Comparison of ENCODE assay signal across 20 cellular contexts in genomic region chr15:67070892-67071664, GRCh38. TPM values are rescaled to one million over a fixed set of nuclear protein-coding genes. Genes with fewer than 3 reads are reported as not detected.
DNase-seq lines count a peak whose midpoint lies in the region; ATAC-seq, FAIRE-seq and TF ChIP-seq lines count a peak whose summit lies in the region.
"Had no signal": no experiment of that assay in that cellular context is flagged by ENCODE, and none has a peak within 500 bp of the region (broad histone marks: within the 10 kb centered on the region; RNA-seq: fewer than 3 reads in every experiment).

No MANE protein-coding gene starts in this region.

- no peak for TF ChIP-seq POLR2A in GM12878 (IDR thresholded peaks at IDR 0.05; ENCODE audit: low read depth, low read length)

- H3F3A ChIP-seq in Loucy (ENCODE audit: low read depth) = no peaks in the 10 kb centered on the region

- CTCF ChIA-PET in GM12878 (lab: Yijun Ruan, JAX) = interaction anchor here (0.7 to 4.7 kb wide), 7 partner anchors 9 to 170 kb away, joined by 3 to 57 read pairs (median 3); no protein-coding TSS in a partner anchor
- CTCF ChIA-PET in activated CD8-positive, alpha-beta T cell treated with anti-CD3 and anti-CD28 coated beads, Interleukin-2, amount 10 ng/mL, durations not matched to agents 7 days and 5 days (lab: Charles Lee) = interaction anchor here (0.6 to 3.6 kb wide), 6 partner anchors 10 to 233 kb away, joined by 3 to 22 read pairs (median 4); no protein-coding TSS in a partner anchor

- peak overlapping the region; percentile 69 for H3K4me3 Mint-ChIP-seq in T-helper 1 cell treated with Interleukin-12 subunit alpha and Interleukin-12 subunit beta and Interleukin-4 antibody, amounts not matched to agents 30 μg/mL and 1 μg/mL, for 36 hours
- H3K4me3 Mint-ChIP-seq in activated CD8-positive, alpha-beta T cell treated with anti-CD3 and anti-CD28 coated beads, Interleukin-2, amount 10 ng/mL, durations not matched to agents 7 days and 5 days = no peak overlapping the region
- H3K4me3 Mint-ChIP-seq: stimulated activated naive B cell treated with anti-CD40 and anti-IgM and Interleukin-4, amounts not matched to agents 10 μg/mL and 1 μg/mL and 100 μg/mL, for 72 hours; type B pancreatic cell had no signal

- 96% methylated on average over 9 of the region's 9 CpGs for WGBS in GM12878 (ENCODE audit: insufficient coverage, insufficient replicate concordance, low lambda C conversion rate, missing lambda C conversion rate)

- no peak for TF ChIP-seq RAD21 in GM12878 (IDR thresholded peaks at IDR 0.05; ENCODE audit: insufficient read depth, low read depth, low read length)

- H3K9me3 ChIP-seq in Loucy (ENCODE audit: insufficient read depth, low read depth, low read length) = no peaks in the 10 kb centered on the region
- no peaks in the 10 kb centered on the region for H3K9me3 ChIP-seq in GM12878 (replicated peaks; ENCODE audit: control insufficient read depth, insufficient read depth, low read length)
- H3K9me3 ChIP-seq: spleen had no signal

- in situ Hi-C loops in GM12878 (cut with MboI) = no loop called here

- TSS peak; percentile 1 for BruUV-seq in GM12878 (replicated peaks; lab: Mats Ljungman, UMichigan)

- no peaks in the 10 kb centered on the region for H3K27me3 Mint-ChIP-seq in T-helper 1 cell treated with Interleukin-12 subunit alpha and Interleukin-12 subunit beta and Interleukin-4 antibody, amounts not matched to agents 30 μg/mL and 1 μg/mL, for 36 hours (ENCODE audit: low read depth)
- no peaks in the 10 kb centered on the region for H3K27me3 Mint-ChIP-seq in activated CD8-positive, alpha-beta T cell treated with anti-CD3 and anti-CD28 coated beads, Interleukin-2, amount 10 ng/mL, durations not matched to agents 7 days and 5 days (ENCODE audit: low read depth)
- H3K27me3 Mint-ChIP-seq: activated naive CD4-positive, alpha-beta T cell treated with anti-CD3 and anti-CD28 coated beads, Interleukin-2, amount 10 ng/mL, durations not matched to agents 7 days and 5 days; stimulated activated naive B cell treated with anti-CD40 and anti-IgM and Interleukin-4, amounts not matched to agents 10 μg/mL and 1 μg/mL and 100 μg/mL, for 72 hours; type B pancreatic cell had no signal

- H2AFZ ChIP-seq in Loucy (ENCODE audit: low read length) = no peak overlapping the region
- H2AFZ ChIP-seq in GM12878 (ENCODE audit: control insufficient read depth, low read depth, low read length) = no peak overlapping the region

- ATAC-seq in GM12878 (no peak), GM21576 (IDR thresholded peaks at IDR 0.05; ENCODE audit: unreplicated experiment) (no peak)
- ATAC-seq in activated CD8-positive, alpha-beta T cell treated with anti-CD3 and anti-CD28 coated beads, Interleukin-2, amount 10 ng/mL, durations not matched to agents 7 days and 5 days = no peak
- ATAC-seq: K562; stimulated activated naive B cell treated with anti-CD40 and anti-IgM and Interleukin-4, amounts not matched to agents 10 μg/mL and 1 μg/mL and 100 μg/mL, for 72 hours had no signal

- peaks cover 70% of the 10 kb centered on the region for H4K20me1 ChIP-seq in Loucy (ENCODE audit: insufficient read depth, low read length, poor library complexity, severe bottlenecking)
- H4K20me1 ChIP-seq in GM12878 (ENCODE audit: control insufficient read depth, insufficient read depth) = peaks cover 2% of the 10 kb centered on the region; the same call in 1 of the 2 replicates

- no peak overlapping the region; the same call in 1 of the 2 replicates for H3K27ac ChIP-seq in GM12878 (ENCODE audit: control insufficient read depth, insufficient read depth)
- H3K27ac ChIP-seq: brain microvascular endothelial cell, spleen had no signal

- H3K4me2 ChIP-seq in Loucy (ENCODE audit: low read depth, low read length, poor library complexity, severe bottlenecking) (peak overlapping the region; percentile 98), GM12878 (ENCODE audit: control insufficient read depth, insufficient read depth) (peak overlapping the region; percentile 42; the same call in 1 of the 2 replicates)

- RAD21 ChIA-PET in GM12878 (lab: Charles Lee; ENCODE audit: unreplicated experiment) = interaction anchor here (0.6 to 8.4 kb wide), 12 partner anchors 10 to 472 kb away, joined by 3 to 215 read pairs (median 5); partner anchors contain the start of gene MAP2K5

- H3K27ac Mint-ChIP-seq in T-helper 1 cell treated with Interleukin-12 subunit alpha and Interleukin-12 subunit beta and Interleukin-4 antibody, amounts not matched to agents 30 μg/mL and 1 μg/mL, for 36 hours = peak overlapping the region; percentile 47
- no peak overlapping the region for H3K27ac Mint-ChIP-seq in activated CD8-positive, alpha-beta T cell treated with anti-CD3 and anti-CD28 coated beads, Interleukin-2, amount 10 ng/mL, durations not matched to agents 7 days and 5 days

- no peak for TF ChIP-seq EP300 in GM12878 (IDR thresholded peaks at IDR 0.05; ENCODE audit: borderline replicate concordance in 1 of 2, control insufficient read depth in 1 of 2, low read depth in 2 of 2, low read length in 2 of 2)

- no peaks in the 10 kb centered on the region for H3K9me2 ChIP-seq in Loucy (replicated peaks; ENCODE audit: low read depth, low read length)

- H3K9ac ChIP-seq in Loucy (ENCODE audit: low read depth, low read length, poor library complexity, severe bottlenecking) = peak overlapping the region; percentile 97
- no peak overlapping the region for H3K9ac ChIP-seq in GM12878 (ENCODE audit: control insufficient read depth, insufficient read depth, low read length)

- H3K4me1 Mint-ChIP-seq in T-helper 1 cell treated with Interleukin-12 subunit alpha and Interleukin-12 subunit beta and Interleukin-4 antibody, amounts not matched to agents 30 μg/mL and 1 μg/mL, for 36 hours (ENCODE audit: low read depth) = peaks cover 71% of the 10 kb centered on the region
- H3K4me1 Mint-ChIP-seq in activated CD8-positive, alpha-beta T cell treated with anti-CD3 and anti-CD28 coated beads, Interleukin-2, amount 10 ng/mL, durations not matched to agents 7 days and 5 days (ENCODE audit: low read depth) = peaks cover 86% of the 10 kb centered on the region

- DNase-seq in T-helper 1 cell (no peak), GM12878 (ENCODE audit: low read depth, low spot score) (no peak), posterior vena cava (ENCODE audit: low spot score) (peak; percentile 41), DMS53 treated with DMSO at 0.1 percent for 48 hours (lab: John Stamatoyannopoulos, UW; ENCODE audit: unreplicated experiment) (no peak)
- no peak for DNase-seq in activated CD8-positive, alpha-beta T cell treated with anti-CD3 and anti-CD28 coated beads, Interleukin-2, amount 10 ng/mL, durations not matched to agents 7 days and 5 days
- DNase-seq: 8988T; activated naive CD4-positive, alpha-beta T cell treated with anti-CD3 and anti-CD28 coated beads, Interleukin-2, amount 10 ng/mL, durations not matched to agents 7 days and 5 days; brain microvascular endothelial cell; head of caudate nucleus; NCI-H1092; NCI-H2081 treated with DMSO at 0.1 percent for 48 hours; NCI-H526 treated with DMSO at 0.1 percent for 48 hours; spleen; stimulated activated naive B cell treated with anti-CD40 and anti-IgM and Interleukin-4, amounts not matched to agents 10 μg/mL and 1 μg/mL and 100 μg/mL, for 72 hours had no signal

- peaks cover 68% of the 10 kb centered on the region for H3K36me3 Mint-ChIP-seq in T-helper 1 cell treated with Interleukin-12 subunit alpha and Interleukin-12 subunit beta and Interleukin-4 antibody, amounts not matched to agents 30 μg/mL and 1 μg/mL, for 36 hours (ENCODE audit: low read depth)
- peaks cover 52% of the 10 kb centered on the region for H3K36me3 Mint-ChIP-seq in activated CD8-positive, alpha-beta T cell treated with anti-CD3 and anti-CD28 coated beads, Interleukin-2, amount 10 ng/mL, durations not matched to agents 7 days and 5 days (ENCODE audit: low read depth)

- POLR2A ChIA-PET in GM12878 (lab: Charles Lee) = interaction anchor here (0.6 to 7.6 kb wide), 5 partner anchors 9 to 672 kb away, joined by 3 to 69 read pairs (median 4); no protein-coding TSS in a partner anchor
- POLR2A ChIA-PET in activated CD8-positive, alpha-beta T cell treated with anti-CD3 and anti-CD28 coated beads, Interleukin-2, amount 10 ng/mL, durations not matched to agents 7 days and 5 days (lab: Charles Lee) = interaction anchor here (1.4 to 9.8 kb wide), 3 partner anchors 12 to 32 kb away, joined by 4 to 124 read pairs (median 74); no protein-coding TSS in a partner anchor

- SMC1A ChIA-PET in GM12878 (lab: Charles Lee; ENCODE audit: uncharacterized antibody, unreplicated experiment) = interaction anchor here (0.8 to 9.8 kb wide), 12 partner anchors 12 to 130 kb away, joined by 3 to 192 read pairs (median 4); no protein-coding TSS in a partner anchor

- H3K4me3 ChIP-seq in Loucy (ENCODE audit: low read length, poor library complexity, severe bottlenecking) (peak overlapping the region; percentile 95), GM12878 (no peak overlapping the region)
- H3K4me3 ChIP-seq: K562, spleen had no signal

- no peak for FAIRE-seq in GM12878 (lab: Jason Lieb, UNC)
- FAIRE-seq: islet of Langerhans, K562 had no signal

- H3K4me1 ChIP-seq in Loucy (ENCODE audit: insufficient read depth, low read length, poor library complexity, severe bottlenecking) = peaks cover 76% of the 10 kb centered on the region
- H3K4me1 ChIP-seq in GM12878 (ENCODE audit: control insufficient read depth, insufficient read depth, low read length) = peaks cover 60% of the 10 kb centered on the region

- H3K9me3 Mint-ChIP-seq in T-helper 1 cell treated with Interleukin-12 subunit alpha and Interleukin-12 subunit beta and Interleukin-4 antibody, amounts not matched to agents 30 μg/mL and 1 μg/mL, for 36 hours = no peaks in the 10 kb centered on the region
- no peaks in the 10 kb centered on the region for H3K9me3 Mint-ChIP-seq in activated CD8-positive, alpha-beta T cell treated with anti-CD3 and anti-CD28 coated beads, Interleukin-2, amount 10 ng/mL, durations not matched to agents 7 days and 5 days (ENCODE audit: insufficient read depth)
- H3K9me3 Mint-ChIP-seq: activated naive CD4-positive, alpha-beta T cell treated with anti-CD3 and anti-CD28 coated beads, Interleukin-2, amount 10 ng/mL, durations not matched to agents 7 days and 5 days; stimulated activated naive B cell treated with anti-CD40 and anti-IgM and Interleukin-4, amounts not matched to agents 10 μg/mL and 1 μg/mL and 100 μg/mL, for 72 hours; type B pancreatic cell had no signal

- intact Hi-C loops in GM12878 (cut with micrococcal nuclease; ENCODE audit: unreplicated experiment) (no loop called here), posterior vena cava (cut with DNase I) (no loop called here)

- H3K79me2 ChIP-seq in Loucy (ENCODE audit: insufficient read depth, low read length) (peaks cover 100% of the 10 kb centered on the region), GM12878 (ENCODE audit: control insufficient read depth, insufficient read depth, low read length) (peaks cover 92% of the 10 kb centered on the region)

- no peaks in the 10 kb centered on the region for H3K27me3 ChIP-seq in Loucy (ENCODE audit: insufficient read depth, low read length, poor library complexity, severe bottlenecking)
- H3K27me3 ChIP-seq in GM12878 (replicated peaks in 1 of 2; ENCODE audit: control insufficient read depth in 2 of 2, insufficient read depth in 2 of 2, low read length in 1 of 2) = no peaks in the 10 kb centered on the region
- H3K27me3 ChIP-seq: brain microvascular endothelial cell, spleen had no signal

- TF ChIP-seq CTCF in Loucy (conservative IDR thresholded peaks at IDR 0.05; ENCODE audit: low read length) = no peak
- no peak for TF ChIP-seq CTCF in GM12878 (IDR thresholded peaks at IDR 0.05 in 2 of 3, conservative IDR thresholded peaks at IDR 0.05 in 1 of 3; ENCODE audit: control insufficient read depth in 2 of 3, extremely low read depth in 1 of 3, insufficient read depth in 1 of 3, low read depth in 3 of 3, low read length in 3 of 3)

- H3K36me3 ChIP-seq in Loucy (ENCODE audit: insufficient read depth, low read length) (no peaks in the 10 kb centered on the region), GM12878 (ENCODE audit: control insufficient read depth in 2 of 2, insufficient read depth in 2 of 2, low read length in 1 of 2) (peaks cover 0 to 20% of the 10 kb centered on the region in 2 experiments; a peak in 1 of 4 replicates)

RNA-seq across cellular contexts. Expression of gene SMAD3, which starts 5.7 kb away (rescaled TPM):
- total RNA-seq in GM12878 (2013; cell fraction: nucleolus; rRNA removed) = 119 and 128 TPM in 2 replicates
- total RNA-seq in GM12878 (2014; rRNA removed) (12.2 and 15.6 TPM in 2 replicates), GM12878 (2014; rRNA removed; fragmentation: Illumina TruSeq; extraction: Trizol) (11.7 and 13.3 TPM in 2 replicates), GM12878 (2021) (39.9 and 40.0 TPM in 2 replicates), posterior vena cava (10 to 100 TPM; 56.3 to 62.7 TPM)
- polyA plus RNA-seq in GM12878 (2011; ENCODE audit: low read depth) = 17.0 TPM
- polyA plus RNA-seq in GM12878 (2011; rRNA removed) (15.0 and 28.2 TPM in 2 replicates), GM12878 (2014; fragmentation: Illumina TruSeq; extraction: Trizol) (31.9 and 43.2 TPM in 2 replicates), GM12878 (2014; fragmentation: Nextera tagmentation; extraction: Ambion mirVana) (1 to 10 TPM; 5.6 to 6.6 TPM), GM12878 (2014; rRNA removed) (22.4 and 27.7 TPM in 2 replicates), GM12878 (2016; fragmentation: Nextera tagmentation; extraction: Ambion mirVana) (10 to 100 TPM in 1 of 2 experiments, 1 to 10 TPM in 1; 8.0 to 18.7 TPM)
- polyA plus RNA-seq in GM12878 (2011; cell fraction: cytosol; rRNA removed) = 21.5 and 22.5 TPM in 2 replicates
- polyA plus RNA-seq in GM12878 (2011; cell fraction: nucleus; rRNA removed) = 85.6 and 92.9 TPM in 2 replicates
- polyA plus RNA-seq in GM12878 (2012) = 41.6 and 42.7 TPM in 2 replicates
- 23.3 and 26.4 TPM in 2 replicates for polyA minus RNA-seq in GM12878 (2011; rRNA and poly(A)+ RNA removed)
- 11.1 and 14.3 TPM in 2 replicates for polyA minus RNA-seq in GM12878 (2011; cell fraction: cytosol; rRNA and poly(A)+ RNA removed)
- polyA minus RNA-seq in GM12878 (2011; cell fraction: nucleus; rRNA and poly(A)+ RNA removed) = 17.3 and 26.6 TPM in 2 replicates
- 10 to 100 TPM; 26.8 to 27.1 TPM for total RNA-seq in activated CD8-positive, alpha-beta T cell treated with anti-CD3 and anti-CD28 coated beads, Interleukin-2, amount 10 ng/mL, durations not matched to agents 7 days and 5 days
